ENCODE assay signal across 39 cellular contexts in genomic region chr16:21211486-21211885, GRCh38. TPM values are rescaled to one million over a fixed set of nuclear protein-coding genes. Genes with fewer than 3 reads are reported as not detected.
"Had no signal": no experiment of that assay in that cellular context is flagged by ENCODE, and none has a peak within 500 bp of the region (broad histone marks: within the 10 kb centered on the region; RNA-seq: fewer than 3 reads in every experiment).

TSS of gene ZP2 (minus strand) at chr16:21211574. CDS start at chr16:21211547, 27 bp downstream.

- H3K4me3 Mint-ChIP-seq: activated CD4-positive, alpha-beta memory T cell treated with anti-CD3 and anti-CD28 coated beads, Interleukin-2, amount 10 ng/mL, durations not matched to agents 7 days and 5 days; activated CD4-positive, alpha-beta T cell treated with anti-CD3 and anti-CD28 coated beads for 36 hours; activated CD4-positive, alpha-beta T cell treated with anti-CD3 and anti-CD28 coated beads, Interleukin-2, amount 10 ng/mL, durations not matched to agents 7 days and 5 days; activated naive CD8-positive, alpha-beta T cell; activated T-cell treated with anti-CD3 and anti-CD28 coated beads, Interleukin-2, amount 50 U/mL, for 24 hours; activated T-cell treated with anti-CD3 and anti-CD28 coated beads, Interleukin-2, amount 50 U/mL, for 72 hours; central memory CD8-positive, alpha-beta T cell; T-helper 1 cell treated with Interleukin-12 subunit alpha and Interleukin-12 subunit beta and Interleukin-4 antibody, amounts not matched to agents 30 μg/mL and 1 μg/mL, for 36 hours had no signal

- H3K27me3 ChIP-seq: brain microvascular endothelial cell had no signal

- H3K36me3 ChIP-seq: brain microvascular endothelial cell, esophagus squamous epithelium, gastroesophageal sphincter, heart right ventricle, WERI-Rb-1 had no signal

- H3K27ac Mint-ChIP-seq: activated CD4-positive, alpha-beta memory T cell treated with anti-CD3 and anti-CD28 coated beads, Interleukin-2, amount 10 ng/mL, durations not matched to agents 7 days and 5 days; activated CD4-positive, alpha-beta T cell treated with anti-CD3 and anti-CD28 coated beads for 36 hours; activated CD4-positive, alpha-beta T cell treated with anti-CD3 and anti-CD28 coated beads, Interleukin-2, amount 10 ng/mL, durations not matched to agents 7 days and 5 days; activated naive CD8-positive, alpha-beta T cell; activated T-cell treated with anti-CD3 and anti-CD28 coated beads, Interleukin-2, amount 50 U/mL, for 24 hours; activated T-cell treated with anti-CD3 and anti-CD28 coated beads, Interleukin-2, amount 50 U/mL, for 72 hours; T-helper 1 cell treated with Interleukin-12 subunit alpha and Interleukin-12 subunit beta and Interleukin-4 antibody, amounts not matched to agents 30 μg/mL and 1 μg/mL, for 36 hours had no signal

- H3K27ac ChIP-seq: brain microvascular endothelial cell, epithelial cell of prostate, esophagus squamous epithelium, gastroesophageal sphincter, heart right ventricle, WERI-Rb-1 had no signal

- DNase-seq: activated CD4-positive, alpha-beta memory T cell treated with anti-CD3 and anti-CD28 coated beads, Interleukin-2, amount 10 ng/mL, durations not matched to agents 7 days and 5 days; activated CD4-positive, alpha-beta T cell treated with anti-CD3 and anti-CD28 coated beads for 36 hours; activated CD4-positive, alpha-beta T cell treated with anti-CD3 and anti-CD28 coated beads, Interleukin-2, amount 10 ng/mL, durations not matched to agents 7 days and 5 days; activated CD4-positive, alpha-beta T cell treated with anti-CD3 and anti-CD28 coated beads, Interleukin-2, amount 50 U/mL, for 4 hours; activated CD4-positive, CD25-positive, alpha-beta regulatory T cell; activated CD4-positive, CD25-positive, alpha-beta regulatory T cell treated with anti-CD3 and anti-CD28 coated beads, Interleukin-2, amount 50 U/mL, for 72 hours; activated CD8-positive, alpha-beta memory T cell treated with anti-CD3 and anti-CD28 coated beads, Interleukin-2, amount 50 U/mL, for 48 hours; activated effector memory CD4-positive, alpha-beta T cell treated with Interleukin-2 at 50 U/mL for 16 hours; activated gamma-delta T cell treated with Interleukin-2 at 50 U/mL for 16 hours; activated naive CD4-positive, alpha-beta T cell treated with anti-CD3 and anti-CD28 coated beads, Interleukin-2, amount 50 U/mL, for 16 hours; activated naive CD4-positive, alpha-beta T cell treated with Interleukin-2 at 50 U/mL for 16 hours; activated T-cell treated with anti-CD3 and anti-CD28 coated beads for 4 hours; activated T-cell treated with anti-CD3 and anti-CD28 coated beads, Interleukin-2, amount 50 U/mL, for 24 hours; activated T-cell treated with anti-CD3 and anti-CD28 coated beads, Interleukin-2, amount 50 U/mL, for 72 hours; amniotic stem cell; anterior cingulate cortex; brain microvascular endothelial cell; cortex of kidney; dermis blood vessel endothelial cell; effector CD4-positive, alpha-beta T cell; esophagus squamous epithelium; foreskin melanocyte; heart right ventricle; T-helper 9 cell; WERI-Rb-1 had no signal

- H3K9me3 ChIP-seq: esophagus squamous epithelium, gastroesophageal sphincter, heart right ventricle had no signal

- H3K36me3 Mint-ChIP-seq: activated naive CD8-positive, alpha-beta T cell had no signal

- H3K4me1 Mint-ChIP-seq: activated CD4-positive, alpha-beta memory T cell treated with anti-CD3 and anti-CD28 coated beads, Interleukin-2, amount 10 ng/mL, durations not matched to agents 7 days and 5 days; activated CD4-positive, alpha-beta T cell treated with anti-CD3 and anti-CD28 coated beads for 36 hours; activated CD4-positive, alpha-beta T cell treated with anti-CD3 and anti-CD28 coated beads, Interleukin-2, amount 10 ng/mL, durations not matched to agents 7 days and 5 days; central memory CD8-positive, alpha-beta T cell had no signal

- H3K9me3 Mint-ChIP-seq: activated CD4-positive, alpha-beta memory T cell treated with anti-CD3 and anti-CD28 coated beads, Interleukin-2, amount 10 ng/mL, durations not matched to agents 7 days and 5 days; activated CD4-positive, alpha-beta T cell treated with anti-CD3 and anti-CD28 coated beads, Interleukin-2, amount 10 ng/mL, durations not matched to agents 7 days and 5 days; activated T-cell treated with anti-CD3 and anti-CD28 coated beads, Interleukin-2, amount 50 U/mL, for 24 hours; activated T-cell treated with anti-CD3 and anti-CD28 coated beads, Interleukin-2, amount 50 U/mL, for 72 hours; central memory CD8-positive, alpha-beta T cell; T-helper 1 cell treated with Interleukin-12 subunit alpha and Interleukin-12 subunit beta and Interleukin-4 antibody, amounts not matched to agents 30 μg/mL and 1 μg/mL, for 36 hours had no signal

- ATAC-seq: activated CD4-positive, alpha-beta T cell treated with anti-CD3 and anti-CD28 coated beads for 36 hours; activated T-cell treated with anti-CD3 and anti-CD28 coated beads, Interleukin-2, amount 50 U/mL, for 72 hours; gastroesophageal sphincter; heart right ventricle had no signal

- H3K4me1 ChIP-seq: gastroesophageal sphincter, heart right ventricle had no signal

- H3K4me3 ChIP-seq: esophagus squamous epithelium, gastroesophageal sphincter, heart right ventricle had no signal

RNA-seq across cellular contexts. Expression of gene ZP2, which starts in this region (rescaled TPM):
- total RNA-seq: activated CD4-positive, alpha-beta T cell treated with anti-CD3 and anti-CD28 coated beads for 36 hours; activated CD4-positive, alpha-beta T cell treated with anti-CD3 and anti-CD28 coated beads, Interleukin-2, amount 10 ng/mL, durations not matched to agents 7 days and 5 days; activated T-cell treated with anti-CD3 and anti-CD28 coated beads, Interleukin-2, amount 50 U/mL, for 72 hours; astrocyte; bronchial epithelial cell; cardiac septum; dermis blood vessel endothelial cell; endothelial cell of umbilical vein; esophagus squamous epithelium; fibroblast of lung; fibroblast of villous mesenchyme; gastroesophageal sphincter; glomerular endothelial cell; heart right ventricle; T-helper 2 cell treated with Interferon-gamma antibody and Interleukin-4, amounts not matched to agents 100 ng/mL and 5 ng/mL, for 36 hours had no signal
- polyA plus RNA-seq: adipose tissue, endothelial cell of umbilical vein, fibroblast of lung, heart right ventricle had no signal
